ENCODE assay signal across 24 cellular contexts in genomic region chr18:74489631-74490030, GRCh38. TPM values are rescaled to one million over a fixed set of nuclear protein-coding genes. Genes with fewer than 3 reads are reported as not detected.
DNase-seq lines count a peak whose midpoint lies in the region; ATAC-seq, FAIRE-seq and TF ChIP-seq lines count a peak whose summit lies in the region.
"Had no signal": no experiment of that assay in that cellular context is flagged by ENCODE, and none has a peak within 500 bp of the region (broad histone marks: within the 10 kb centered on the region; RNA-seq: fewer than 3 reads in every experiment).

No MANE protein-coding gene starts in this region.

- no peaks in the 10 kb centered on the region for H3K36me3 ChIP-seq in SJSA1
- H3K36me3 ChIP-seq in smooth muscle cell (ENCODE audit: low read depth): no peaks in the 10 kb centered on the region
- no peaks in the 10 kb centered on the region for H3K36me3 ChIP-seq in suprapubic skin
- H3K36me3 ChIP-seq: ovary, tibial artery had no signal

- DNase-seq in NCI-H524 (lab: John Stamatoyannopoulos, UW): peak; percentile 25 to 42
- no peak for DNase-seq in NCI-H524 treated with DMSO at 0.1 percent for 48 hours (lab: John Stamatoyannopoulos, UW)
- peak; percentile 78 to 87 for DNase-seq in SJSA1 (ENCODE audit: low read depth in 1 of 2, low spot score in 2 of 2)
- DNase-seq in fibroblast of peridontal ligament (ENCODE audit: extremely low read depth): peak; percentile 44
- DNase-seq in smooth muscle cell (lab: John Stamatoyannopoulos, UW; ENCODE audit: unreplicated experiment): no peak
- no peak for DNase-seq in GM19239 (ENCODE audit: insufficient read length, low spot score)
- no peak for DNase-seq in suprapubic skin (ENCODE audit: low spot score in 2 of 2)
- DNase-seq: activated CD4-positive, alpha-beta T cell treated with anti-CD3 and anti-CD28 coated beads for 36 hours; activated CD8-positive, alpha-beta memory T cell treated with anti-CD3 and anti-CD28 coated beads, Interleukin-2, amount 50 U/mL, for 48 hours; activated naive CD4-positive, alpha-beta T cell; CD4-positive, alpha-beta memory T cell; effector CD8-positive, alpha-beta T cell; foreskin melanocyte; KBM-7; left ventricle myocardium superior; NCI-H1092 treated with DMSO at 0.1 percent for 48 hours; ovary; Right ventricle myocardium superior; stimulated activated CD4-positive, alpha-beta T cell treated with anti-CD3 and anti-CD28 coated beads, Interleukin-4, amount 100 ng/mL, for 4 hours; tibial artery had no signal

- WGBS in smooth muscle cell (ENCODE audit: low lambda C conversion rate): 11% methylated on average over 5 of the region's 6 CpGs
- 52% methylated on average over 6 of the region's 6 CpGs for WGBS in suprapubic skin

- H3K9me3 ChIP-seq in SJSA1 (replicated peaks) (no peaks in the 10 kb centered on the region), smooth muscle cell (replicated peaks; ENCODE audit: low read depth) (no peaks in the 10 kb centered on the region), suprapubic skin (no peaks in the 10 kb centered on the region)
- H3K9me3 ChIP-seq: ovary, tibial artery had no signal

- H3K4me3 ChIP-seq in SJSA1 (no peak overlapping the region), smooth muscle cell (peak overlapping the region; percentile 37), suprapubic skin (no peak overlapping the region)
- H3K4me3 ChIP-seq: ovary, skin epidermis, tibial artery had no signal

- no peak for TF ChIP-seq POLR2A in suprapubic skin (IDR thresholded peaks at IDR 0.05)

- no peaks in the 10 kb centered on the region for H3K79me2 ChIP-seq in smooth muscle cell (ENCODE audit: low read depth)

- no peak overlapping the region for H3K27ac ChIP-seq in SJSA1
- no peak overlapping the region for H3K27ac ChIP-seq in smooth muscle cell (ENCODE audit: low read depth)
- H3K27ac ChIP-seq in suprapubic skin: no peak overlapping the region
- H3K27ac ChIP-seq: 22Rv1, ovary, skin epidermis, tibial artery had no signal

- FAIRE-seq in GM19239 (lab: Jason Lieb, UNC): no peak
- FAIRE-seq: bronchial epithelial cell had no signal

- no peaks in the 10 kb centered on the region for H4K20me1 ChIP-seq in smooth muscle cell (ENCODE audit: low read depth)

- no peak for TF ChIP-seq CTCF in smooth muscle cell (IDR thresholded peaks at IDR 0.05; ENCODE audit: borderline replicate concordance, insufficient read depth, poor library complexity, severe bottlenecking)
- TF ChIP-seq CTCF in suprapubic skin (IDR thresholded peaks at IDR 0.05): no peak

- peak overlapping the region; percentile 75 for H2AFZ ChIP-seq in smooth muscle cell (ENCODE audit: low read depth)

- H3K4me2 ChIP-seq in smooth muscle cell: peak overlapping the region; percentile 69

- no peak for ATAC-seq in GM21381 (IDR thresholded peaks at IDR 0.05; ENCODE audit: unreplicated experiment)
- ATAC-seq: activated CD4-positive, alpha-beta T cell treated with anti-CD3 and anti-CD28 coated beads for 36 hours; left ventricle myocardium superior had no signal

- H3K9ac ChIP-seq in smooth muscle cell (ENCODE audit: low read depth): no peak overlapping the region

- no peak for TF ChIP-seq EP300 in suprapubic skin (IDR thresholded peaks at IDR 0.05)

- H3K4me1 ChIP-seq in SJSA1 (replicated peaks): peaks cover 8% of the 10 kb centered on the region
- H3K4me1 ChIP-seq in smooth muscle cell (ENCODE audit: low read depth): no peaks in the 10 kb centered on the region
- peaks cover 5% of the 10 kb centered on the region for H3K4me1 ChIP-seq in suprapubic skin

- H3K27me3 ChIP-seq in SJSA1 (replicated peaks): no peaks in the 10 kb centered on the region
- no peaks in the 10 kb centered on the region for H3K27me3 ChIP-seq in smooth muscle cell (ENCODE audit: low read depth)
- H3K27me3 ChIP-seq in suprapubic skin: no peaks in the 10 kb centered on the region
- H3K27me3 ChIP-seq: ovary had no signal

- H3F3A ChIP-seq in smooth muscle cell (ENCODE audit: low read depth): peaks cover 11% of the 10 kb centered on the region

RNA-seq across cellular contexts. Expression of gene CNDP2, which starts 6.5 kb away (rescaled TPM):
- 40.5 and 48.4 TPM in 2 replicates for total RNA-seq in SJSA1 (2014; rRNA removed; shearing (Covaris generic))
- total RNA-seq in smooth muscle cell (48.0 and 73.4 TPM in 2 replicates), suprapubic skin (10 to 100 TPM; 58.4 to 79.9 (median 69.5) TPM)
- polyA plus RNA-seq in smooth muscle cell: 64.1 and 81.1 TPM in 2 replicates

RNA-seq across cellular contexts. Expression of gene DIPK1C, which starts 32.5 kb away (rescaled TPM):
- not detected in 2 replicates for total RNA-seq in SJSA1 (2014; rRNA removed; shearing (Covaris generic))
- not detected in 2 replicates for total RNA-seq in smooth muscle cell
- polyA plus RNA-seq in smooth muscle cell: not detected in 2 replicates
- total RNA-seq in suprapubic skin: 1 to 10 TPM; 1.8 to 4.1 (median 3.5) TPM
- total RNA-seq: activated CD4-positive, alpha-beta T cell treated with anti-CD3 and anti-CD28 coated beads for 36 hours; bronchial epithelial cell; CD4-positive, alpha-beta memory T cell had no signal
- polyA plus RNA-seq: CD4-positive, alpha-beta memory T cell had no signal

RNA-seq across cellular contexts. Expression of gene CNDP1, which starts 44.7 kb away (rescaled TPM):
- total RNA-seq in SJSA1 (2014; rRNA removed; shearing (Covaris generic)): not detected in 2 replicates
- 0.18 TPM in 1 of 2 replicates, not detected in the other for total RNA-seq in smooth muscle cell
- not detected in 2 replicates for polyA plus RNA-seq in smooth muscle cell
- 1 to 10 TPM in 1 of 4 donors, under 1 TPM in 2, not detected in 1; 0.21 to 1.1 (median 0.97) TPM for total RNA-seq in suprapubic skin
- total RNA-seq: activated CD4-positive, alpha-beta T cell treated with anti-CD3 and anti-CD28 coated beads for 36 hours; bronchial epithelial cell; CD4-positive, alpha-beta memory T cell; left ventricle myocardium superior; Right ventricle myocardium superior had no signal
- polyA plus RNA-seq: CD4-positive, alpha-beta memory T cell had no signal

Comparison
In these comparisons a context has a peak if more than half of its experiments do, and no peak if none do; other contexts are left out.
1. DNase-seq: peak in NCI-H524 (2 of 2), SJSA1 (2 of 2) and fibroblast of peridontal ligament (single experiment); none in NCI-H524 treated with DMSO at 0.1 percent for 48 hours (single experiment), smooth muscle cell (single experiment), GM19239 (single experiment) and suprapubic skin (0 of 2).